Comparison of ENCODE assay signal across 31 cellular contexts in the genomic region with DNA sequence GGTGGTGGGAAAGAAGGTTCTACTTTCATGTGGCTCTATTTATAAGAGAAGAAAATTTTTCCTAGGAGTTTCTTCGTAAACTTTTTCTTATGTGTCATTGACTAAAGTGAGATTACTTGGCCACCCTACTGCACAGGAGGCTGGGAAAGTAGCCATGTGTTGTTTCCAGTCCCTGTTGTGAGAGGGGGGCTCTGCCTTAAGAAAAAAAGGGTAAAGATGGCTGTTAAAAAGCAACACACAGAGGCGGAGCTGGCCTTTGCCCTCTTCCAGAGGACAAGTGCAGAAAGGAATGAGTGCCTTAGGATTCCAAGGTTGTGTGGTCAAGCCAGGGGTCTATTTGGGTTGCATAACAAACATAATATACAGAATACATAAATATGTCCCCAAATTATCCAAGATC.
"Had no signal": no experiment of that assay in that cellular context is flagged by ENCODE, and none has a peak within 500 bp of the region (broad histone marks: within the 10 kb centered on the region; RNA-seq: fewer than 3 reads in every experiment).

No MANE protein-coding gene starts in this region.

- H3K9me3 ChIP-seq: esophagus squamous epithelium, lower lobe of right lung, pancreas, psoas muscle, sigmoid colon, thoracic aorta, uterus had no signal

- H3K36me3 Mint-ChIP-seq: activated naive CD4-positive, alpha-beta T cell treated with anti-CD3 and anti-CD28 coated beads, Interleukin-2, amount 10 ng/mL, durations not matched to agents 7 days and 5 days; natural killer cell; stimulated activated effector memory CD8-positive, alpha-beta T cell treated with anti-CD3 and anti-CD28 coated beads, Interleukin-12 subunit alpha, Interleukin-12 subunit beta, amount 100 ng/mL, for 72 hours; type B pancreatic cell had no signal

- H3K27ac ChIP-seq: esophagus squamous epithelium, heart right ventricle, left lung, lower lobe of right lung, pancreas, psoas muscle, sigmoid colon, thoracic aorta, uterus had no signal

- H3K4me1 Mint-ChIP-seq: activated naive CD4-positive, alpha-beta T cell treated with anti-CD3 and anti-CD28 coated beads, Interleukin-2, amount 10 ng/mL, durations not matched to agents 7 days and 5 days; central memory CD8-positive, alpha-beta T cell; natural killer cell had no signal

- DNase-seq: activated CD4-positive, alpha-beta memory T cell treated with anti-CD3 and anti-CD28 coated beads for 36 hours; activated CD4-positive, alpha-beta T cell treated with anti-CD3 and anti-CD28 coated beads for 4 hours; activated CD8-positive, alpha-beta memory T cell treated with anti-CD3 and anti-CD28 coated beads, Interleukin-2, amount 50 U/mL, for 4 hours; activated effector memory CD4-positive, alpha-beta T cell treated with anti-CD3 and anti-CD28 coated beads, Interleukin-2, amount 50 U/mL, for 16 hours; activated naive CD4-positive, alpha-beta T cell treated with anti-CD3 and anti-CD28 coated beads, Interleukin-2, amount 10 ng/mL, durations not matched to agents 7 days and 5 days; activated T-cell treated with anti-CD3 and anti-CD28 coated beads, Interleukin-2, amount 50 U/mL, for 1 hour; anterior cingulate cortex; dermis blood vessel endothelial cell; effector CD4-positive, alpha-beta T cell; esophagus squamous epithelium; foreskin melanocyte; heart right ventricle; kidney glomerular epithelial cell; left lung; lower lobe of right lung; mesenchymal stem cell; natural killer cell; nucleus accumbens; pancreas; psoas muscle; sigmoid colon; small intestine; stimulated activated CD4-positive, alpha-beta T cell treated with anti-CD3 and anti-CD28 coated beads, Interleukin-4, amount 100 ng/mL, for 24 hours; uterus had no signal

- FAIRE-seq: bronchial epithelial cell had no signal

- H3K4me3 ChIP-seq: esophagus squamous epithelium, heart right ventricle, left lung, lower lobe of right lung, pancreas, psoas muscle, sigmoid colon, thoracic aorta, uterus had no signal

- H3K36me3 ChIP-seq: esophagus squamous epithelium, heart right ventricle, left lung, lower lobe of right lung, pancreas, sigmoid colon, thoracic aorta, uterus had no signal

- H3K9me3 Mint-ChIP-seq: type B pancreatic cell had no signal

- H3K27me3 Mint-ChIP-seq: activated CD4-positive, alpha-beta memory T cell treated with anti-CD3 and anti-CD28 coated beads for 36 hours; central memory CD8-positive, alpha-beta T cell; stimulated activated naive CD8-positive, alpha-beta T cell treated with anti-CD3 and anti-CD28 coated beads, Interleukin-15, Interleukin-2, amounts not matched to agents 100 ng/mL and 50 ng/mL, for 24 hours had no signal

- H3K27me3 ChIP-seq: esophagus squamous epithelium, heart right ventricle, left lung, pancreas, sigmoid colon, uterus had no signal

- H3K4me1 ChIP-seq: esophagus squamous epithelium, heart right ventricle, left lung, lower lobe of right lung, pancreas, psoas muscle, sigmoid colon, uterus had no signal

- H3K27ac Mint-ChIP-seq: activated CD4-positive, alpha-beta memory T cell treated with anti-CD3 and anti-CD28 coated beads for 36 hours; activated naive CD4-positive, alpha-beta T cell treated with anti-CD3 and anti-CD28 coated beads, Interleukin-2, amount 10 ng/mL, durations not matched to agents 7 days and 5 days; activated T-helper 1 cell treated with anti-CD3 and anti-CD28 coated beads, Interleukin-12 subunit alpha, Interleukin-12 subunit beta, Interleukin-2, Interleukin-4 antibody, amounts not matched to agents 30 ng/mL and 10 ng/mL and 1 ng/mL, durations not matched to agents 14 hours and 24 hours and 36 hours; natural killer cell; stimulated activated effector memory CD8-positive, alpha-beta T cell treated with anti-CD3 and anti-CD28 coated beads, Interleukin-12 subunit alpha, Interleukin-12 subunit beta, amount 100 ng/mL, for 72 hours; stimulated activated naive CD8-positive, alpha-beta T cell treated with anti-CD3 and anti-CD28 coated beads, Interleukin-15, Interleukin-2, amounts not matched to agents 100 ng/mL and 50 ng/mL, for 24 hours; type B pancreatic cell had no signal

- H3K4me3 Mint-ChIP-seq: activated CD4-positive, alpha-beta memory T cell treated with anti-CD3 and anti-CD28 coated beads for 36 hours; activated naive CD4-positive, alpha-beta T cell treated with anti-CD3 and anti-CD28 coated beads, Interleukin-2, amount 10 ng/mL, durations not matched to agents 7 days and 5 days; activated T-helper 1 cell treated with anti-CD3 and anti-CD28 coated beads, Interleukin-12 subunit alpha, Interleukin-12 subunit beta, Interleukin-2, Interleukin-4 antibody, amounts not matched to agents 30 ng/mL and 10 ng/mL and 1 ng/mL, durations not matched to agents 14 hours and 24 hours and 36 hours; central memory CD8-positive, alpha-beta T cell; natural killer cell; stimulated activated effector memory CD8-positive, alpha-beta T cell treated with anti-CD3 and anti-CD28 coated beads, Interleukin-12 subunit alpha, Interleukin-12 subunit beta, amount 100 ng/mL, for 72 hours; stimulated activated naive CD8-positive, alpha-beta T cell treated with anti-CD3 and anti-CD28 coated beads, Interleukin-15, Interleukin-2, amounts not matched to agents 100 ng/mL and 50 ng/mL, for 24 hours; type B pancreatic cell had no signal
